9 cellular contexts compared by ENCODE assay signal in the genomic region with DNA sequence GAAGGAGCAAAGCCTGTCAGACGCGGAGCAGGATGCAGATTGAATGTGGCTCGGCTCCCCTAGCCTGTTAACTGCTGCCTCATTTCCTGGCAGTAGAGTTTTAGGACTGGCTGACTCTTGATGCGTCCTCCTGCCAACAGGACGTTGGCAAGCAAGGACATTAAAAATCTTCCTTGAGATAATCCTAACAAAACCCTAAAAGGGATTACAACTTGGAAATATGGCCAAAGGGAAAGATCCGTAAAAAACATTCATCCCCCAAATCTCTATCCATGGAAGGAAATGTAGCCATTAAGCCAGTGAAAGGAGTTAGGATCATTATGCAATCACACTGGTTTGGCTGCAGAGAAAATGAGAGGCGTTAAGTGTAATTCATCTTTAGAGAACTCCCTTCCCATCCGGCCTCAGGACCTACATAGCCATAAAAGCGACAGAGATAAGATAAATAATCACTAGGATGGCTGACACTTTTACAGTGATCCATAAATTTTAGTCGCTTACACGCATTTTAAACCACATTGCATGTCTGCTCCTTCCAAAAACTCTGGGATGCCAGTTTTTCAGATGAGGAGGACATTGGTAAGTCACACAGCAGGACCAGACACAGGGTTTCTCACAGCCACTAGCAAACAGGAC. TPM values are rescaled to one million over a fixed set of nuclear protein-coding genes. Genes with fewer than 3 reads are reported as not detected.
DNase-seq lines count a peak whose midpoint lies in the region; ATAC-seq, FAIRE-seq and TF ChIP-seq lines count a peak whose summit lies in the region.
"Had no signal": no experiment of that assay in that cellular context is flagged by ENCODE, and none has a peak within 500 bp of the region (broad histone marks: within the 10 kb centered on the region; RNA-seq: fewer than 3 reads in every experiment).

No MANE protein-coding gene starts in this region.

- CTCF ChIA-PET in BJ (lab: Yijun Ruan, JAX) (no interaction called here), IMR-90 (lab: Yijun Ruan, JAX) (no interaction called here)

- in situ Hi-C loops in IMR-90 (cut with MboI; ENCODE audit: low sequenced_read_pairs): no loop called here

- H3K4ac ChIP-seq in IMR-90 (ENCODE audit: low read depth, low read length): 0 out of 2 replicates have a peak overlapping the region, but pooled peaks have one; percentile 15

- TF ChIP-seq CTCF in BJ (IDR thresholded peaks at IDR 0.05; ENCODE audit: insufficient read depth, low read depth, low read length): no peak
- no peak for TF ChIP-seq CTCF in IMR-90 (conservative IDR thresholded peaks at IDR 0.05; ENCODE audit: low read depth, low read length)
- no peak for TF ChIP-seq CTCF in cardiac fibroblast (IDR thresholded peaks at IDR 0.05; ENCODE audit: low read depth, low read length)
- no peak for TF ChIP-seq CTCF in mucosa of descending colon (IDR thresholded peaks at IDR 0.05)
- no peak for TF ChIP-seq CTCF in lower lobe of right lung (IDR thresholded peaks at IDR 0.05)

- no CpG with 5 or more reads among the region's 11 CpGs for WGBS in IMR-90 (ENCODE audit: extremely low coverage in 2 of 2, insufficient read length in 1 of 2), 2 experiments

- H3K4me3 ChIP-seq in BJ (ENCODE audit: low read depth, low read length) (no peak overlapping the region), IMR-90 (ENCODE audit: insufficient read depth, low read depth, low read length) (no peak overlapping the region), cardiac fibroblast (replicated peaks in 1 of 2; ENCODE audit: low read depth in 2 of 2, low read length in 2 of 2) (no peak overlapping the region), mucosa of descending colon (no peak overlapping the region), lower lobe of right lung (no peak overlapping the region)

- no peak overlapping the region for H2AFZ ChIP-seq in IMR-90 (replicated peaks; ENCODE audit: low read length, poor library complexity)

- H4K91ac ChIP-seq in IMR-90 (ENCODE audit: insufficient read depth, low read depth, low read length): no peak overlapping the region

- 0 out of 2 replicates have a peak overlapping the region, but pooled peaks have one; percentile 2 for H3K18ac ChIP-seq in IMR-90 (ENCODE audit: low read depth, low read length)

- peaks cover 1% of the 10 kb centered on the region; the same call in 1 of the 2 replicates for H3K27me3 ChIP-seq in BJ (ENCODE audit: control insufficient read depth, insufficient read depth, low read length)
- no peaks in the 10 kb centered on the region for H3K27me3 ChIP-seq in IMR-90 (ENCODE audit: control insufficient read depth, insufficient read depth, low read length)
- no peaks in the 10 kb centered on the region for H3K27me3 ChIP-seq in lower lobe of right lung (ENCODE audit: low read depth)

- POLR2A ChIA-PET in BJ (lab: Charles Lee): no interaction called here
- POLR2A ChIA-PET in IMR-90 (lab: Charles Lee; ENCODE audit: unreplicated experiment): no interaction called here

- peak overlapping the region; percentile 50 for H3K4me2 ChIP-seq in IMR-90 (ENCODE audit: low read depth, low read length)

- H4K5ac ChIP-seq in IMR-90 (ENCODE audit: low read depth, low read length): no peak overlapping the region

- H3K56ac ChIP-seq in IMR-90 (ENCODE audit: extremely low read depth, insufficient read depth, low read length): no peak overlapping the region

- no peak overlapping the region for H3K27ac ChIP-seq in IMR-90 (ENCODE audit: insufficient read depth, low read length)
- H3K27ac ChIP-seq in lower lobe of right lung: no peak overlapping the region

- H2BK15ac ChIP-seq in IMR-90 (ENCODE audit: low read depth, low read length): no peak overlapping the region

- FAIRE-seq in GM12892 (lab: Jason Lieb, UNC): no peak

- dilution Hi-C loops in IMR-90 (cut with HindIII; ENCODE audit: low sequenced_read_pairs, unreplicated experiment): no loop called here

- H2BK20ac ChIP-seq in IMR-90 (ENCODE audit: low read depth, low read length): no peak overlapping the region

- intact Hi-C loops in IMR-90 (cut with micrococcal nuclease): loop anchor here (5.0 kb wide), 1 partner anchor 162 kb away; no protein-coding TSS in a partner anchor
- intact Hi-C loops in mucosa of descending colon (cut with DNase I, micrococcal nuclease): no loop called here
- intact Hi-C loops in lower lobe of right lung (cut with DNase I): no loop called here

- H2AK5ac ChIP-seq in IMR-90 (ENCODE audit: low read depth, low read length): 0 out of 2 replicates have a peak overlapping the region, but pooled peaks have one; percentile 2

- H3K9me3 ChIP-seq in IMR-90 (ENCODE audit: control insufficient read depth, insufficient read depth, low read length) (no peaks in the 10 kb centered on the region), mucosa of descending colon (peaks cover 4% of the 10 kb centered on the region), lower lobe of right lung (no peaks in the 10 kb centered on the region)

- ATAC-seq in IMR-90 (ENCODE audit: low read depth) (peak; percentile 61), mucosa of descending colon (peak; percentile 54), lower lobe of right lung (no peak)

- 0 out of 2 replicates have a peak overlapping the region, but pooled peaks have one; percentile 17 for H3K23ac ChIP-seq in IMR-90 (ENCODE audit: low read depth, low read length)

- H2BK5ac ChIP-seq in IMR-90 (ENCODE audit: low read depth, low read length, poor library complexity, severe bottlenecking): no peak overlapping the region

- no peaks in the 10 kb centered on the region for H3K9me1 ChIP-seq in IMR-90 (ENCODE audit: insufficient read depth, low read length)

- peak overlapping the region; percentile 38; the same call in 1 of the 2 replicates for H2BK120ac ChIP-seq in IMR-90 (ENCODE audit: low read depth, low read length)

- H3K79me1 ChIP-seq in IMR-90 (ENCODE audit: low read depth in 1 of 2, low read length in 2 of 2): no peaks in the 10 kb centered on the region

- peak overlapping the region; percentile 44 for H3K14ac ChIP-seq in IMR-90 (replicated peaks; ENCODE audit: low read depth, low read length)

- no TSS peak for BruUV-seq in IMR-90 (replicated peaks; lab: Mats Ljungman, UMichigan)

- no peaks in the 10 kb centered on the region for H4K20me1 ChIP-seq in IMR-90 (ENCODE audit: insufficient read depth, low read length)

- DNase-seq in BJ (ENCODE audit: low read depth) (peak; percentile 72), IMR-90 (no peak), cardiac fibroblast (ENCODE audit: low read depth in 2 of 2) (peak; percentile 57 to 62), mucosa of descending colon (peak in 1 of 3 donors; percentile 13), HuH-7.5 (ENCODE audit: low spot score) (no peak), lower lobe of right lung (no peak), GM12892 (ENCODE audit: insufficient read length) (no peak)
- DNase-seq in stimulated activated CD4-positive, alpha-beta T cell treated with anti-CD3 and anti-CD28 coated beads, Interleukin-2, amount 100 ng/mL, for 24 hours: no peak
- DNase-seq: naive B cell had no signal

- peaks cover 2% of the 10 kb centered on the region; the same call in 1 of the 2 replicates for H3K4me1 ChIP-seq in IMR-90 (ENCODE audit: control insufficient read depth, insufficient read depth, low read length)
- H3K4me1 ChIP-seq in mucosa of descending colon (ENCODE audit: low read depth): peaks cover 5% of the 10 kb centered on the region
- H3K4me1 ChIP-seq in lower lobe of right lung: no peaks in the 10 kb centered on the region

- TF ChIP-seq RAD21 in IMR-90 (IDR thresholded peaks at IDR 0.05; ENCODE audit: low read length): no peak

- H2AK9ac ChIP-seq in IMR-90 (replicated peaks; ENCODE audit: low read depth, low read length, poor library complexity): no peak overlapping the region

- H4K8ac ChIP-seq in IMR-90 (ENCODE audit: low read depth in 2 of 2, low read length in 2 of 2): peak overlapping the region in 1 of 2 experiments; percentile 17; a peak in 1 of 4 replicates

- no peaks in the 10 kb centered on the region for H3K36me3 ChIP-seq in BJ (ENCODE audit: control insufficient read depth, insufficient read depth, low read length)
- H3K36me3 ChIP-seq in IMR-90 (ENCODE audit: control insufficient read depth, insufficient read depth, low read length): no peaks in the 10 kb centered on the region
- H3K36me3 ChIP-seq in mucosa of descending colon (ENCODE audit: low read depth): no peaks in the 10 kb centered on the region
- H3K36me3 ChIP-seq in lower lobe of right lung: no peaks in the 10 kb centered on the region

- TF ChIP-seq POLR2A in IMR-90 (IDR thresholded peaks at IDR 0.05; ENCODE audit: low read depth, low read length): no peak
- no peak for TF ChIP-seq POLR2A in GM12892 (IDR thresholded peaks at IDR 0.05; ENCODE audit: low read depth, low read length)

- no peak overlapping the region for H3K9ac ChIP-seq in IMR-90 (ENCODE audit: low read depth, low read length)

TF ChIP-seq in IMR-90, 13 proteins besides CTCF, POLR2A, EP300 and RAD21:
- no peak for TF ChIP-seq MAFK (IDR thresholded peaks at IDR 0.05; ENCODE audit: low read depth, low read length)
- TF ChIP-seq NFE2L2 (IDR thresholded peaks at IDR 0.05; ENCODE audit: low read depth, low read length): no peak
- no peak for TF ChIP-seq MAZ (IDR thresholded peaks at IDR 0.05; ENCODE audit: borderline replicate concordance, low read depth, low read length)
- no peak for TF ChIP-seq RCOR1 (IDR thresholded peaks at IDR 0.05; ENCODE audit: insufficient replicate concordance, low read length)
- peak; percentile 78 for TF ChIP-seq CEBPB (IDR thresholded peaks at IDR 0.05; ENCODE audit: low read depth, low read length)
- TF ChIP-seq MXI1 (IDR thresholded peaks at IDR 0.05; ENCODE audit: borderline replicate concordance, low read depth, low read length): no peak
- TF ChIP-seq FOS (IDR thresholded peaks at IDR 0.05; ENCODE audit: low read depth, low read length): no peak
- TF ChIP-seq RFX5 (IDR thresholded peaks at IDR 0.05; ENCODE audit: low read depth, low read length): no peak

RNA-seq across cellular contexts. Expression of a gene that starts 44.5 kb away (rescaled TPM):
- polyA plus RNA-seq in BJ (2011; rRNA removed): 0.11 and 0.12 TPM in 2 replicates
- 0.09 TPM in 1 of 2 replicates, not detected in the other for polyA minus RNA-seq in BJ (2011; rRNA and poly(A)+ RNA removed)
- total RNA-seq in IMR-90 (2012; rRNA removed): not detected in 2 replicates
- polyA plus RNA-seq in IMR-90 (2012; rRNA removed): not detected in 2 replicates
- polyA plus RNA-seq in IMR-90 (2012; cell fraction: cytosol; rRNA removed): not detected in 2 replicates
- not detected in 2 replicates for polyA plus RNA-seq in IMR-90 (2012; cell fraction: nucleus; rRNA removed; ENCODE audit: low replicate concordance)
- total RNA-seq in mucosa of descending colon: 10 to 100 TPM in 1 of 3 donors, 1 to 10 TPM in 1, under 1 TPM in 1; 0.38 to 20.0 (median 1.5) TPM
- total RNA-seq in lower lobe of right lung: 1.2 TPM
- polyA plus RNA-seq in GM12892 (2012; ENCODE audit: missing spikeins): not detected

Comparison
In these comparisons a context has a peak if more than half of its experiments do, and no peak if none do; other contexts are left out.
1. DNase-seq: peak in BJ (single experiment) and cardiac fibroblast (2 of 2); none in IMR-90 (single experiment), HuH-7.5 (single experiment), lower lobe of right lung (single experiment), stimulated activated CD4-positive, alpha-beta T cell treated with anti-CD3 and anti-CD28 coated beads, Interleukin-2, amount 100 ng/mL, for 24 hours (0 of 2) and GM12892 (single experiment).
2. ATAC-seq: peak in IMR-90 (single experiment) and mucosa of descending colon (single experiment); none in lower lobe of right lung (0 of 2).